Comparison of ENCODE assay signal across 19 cellular contexts in the genomic region with DNA sequence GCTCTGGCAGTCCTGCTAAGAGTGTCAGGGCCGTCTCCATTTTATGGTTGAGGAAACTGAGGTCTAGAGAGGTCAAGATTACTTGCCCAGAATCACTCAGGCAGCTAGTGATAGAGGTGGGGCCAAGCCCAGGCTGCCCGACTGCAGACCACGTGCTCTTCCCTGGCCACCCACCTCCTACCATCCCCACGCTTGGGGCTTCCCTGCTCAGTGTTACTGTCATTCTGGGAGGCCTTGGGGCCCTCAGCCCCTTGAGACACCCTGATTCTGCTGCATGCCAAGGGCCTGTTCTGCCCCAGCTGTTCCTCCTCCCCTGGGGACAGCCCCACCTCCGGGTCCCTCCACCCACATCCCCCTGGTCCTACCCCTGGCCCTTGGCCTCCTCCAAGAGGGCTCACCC. TPM values are rescaled to one million over a fixed set of nuclear protein-coding genes. Genes with fewer than 3 reads are reported as not detected.
DNase-seq lines count a peak whose midpoint lies in the region; ATAC-seq and TF ChIP-seq lines count a peak whose summit lies in the region.
"Had no signal": no experiment of that assay in that cellular context is flagged by ENCODE, and none has a peak within 500 bp of the region (broad histone marks: within the 10 kb centered on the region; RNA-seq: fewer than 3 reads in every experiment).

No MANE protein-coding gene starts in this region.

- intact Hi-C loops in naive thymus-derived CD4-positive, alpha-beta T cell (cut with micrococcal nuclease) = no loop called here

- DNase-seq in GM10266 (ENCODE audit: extremely low spot score) (peak; percentile 77), retina (no peak), SK-N-DZ (ENCODE audit: low spot score) (no peak), endothelial cell (ENCODE audit: low spot score) (no peak)
- DNase-seq in naive thymus-derived CD4-positive, alpha-beta T cell = no peak
- DNase-seq: activated CD4-positive, CD25-positive, alpha-beta regulatory T cell; activated effector memory CD4-positive, alpha-beta T cell treated with Interleukin-2 at 50 U/mL for 16 hours; adrenal gland; dermis blood vessel endothelial cell; foreskin fibroblast; hippocampal formation; lower lobe of right lung; NCI-H1694; nucleus accumbens; T-helper 17 cell had no signal

- ATAC-seq in GM18858 (IDR thresholded peaks at IDR 0.05; ENCODE audit: unreplicated experiment) = peak; percentile 44
- peak; percentile 62 for ATAC-seq in HG02678 (IDR thresholded peaks at IDR 0.05; ENCODE audit: unreplicated experiment)
- ATAC-seq in naive thymus-derived CD4-positive, alpha-beta T cell = peak; percentile 10
- ATAC-seq: lower lobe of right lung, T-helper 17 cell had no signal

- no peaks in the 10 kb centered on the region for H3K9me3 ChIP-seq in naive thymus-derived CD4-positive, alpha-beta T cell (ENCODE audit: control insufficient read depth in 2 of 3, low read length in 3 of 3)
- H3K9me3 ChIP-seq: adrenal gland, lower lobe of right lung, SJSA1 had no signal

- H3K36me3 ChIP-seq in naive thymus-derived CD4-positive, alpha-beta T cell (ENCODE audit: control insufficient read depth in 2 of 3, insufficient read depth in 3 of 3, low read length in 3 of 3) = no peaks in the 10 kb centered on the region
- H3K36me3 ChIP-seq: adrenal gland, lower lobe of right lung had no signal

- H3K27ac Mint-ChIP-seq in naive thymus-derived CD4-positive, alpha-beta T cell = peak overlapping the region in 1 of 9 donors; percentile 48
- no peak overlapping the region for H3K27ac Mint-ChIP-seq in endothelial cell (ENCODE audit: unreplicated experiment)
- H3K27ac Mint-ChIP-seq: T-helper 17 cell had no signal

- H3K4me1 Mint-ChIP-seq in naive thymus-derived CD4-positive, alpha-beta T cell = peaks cover 5 to 18% (median 10%) of the 10 kb centered on the region in 7 donors
- H3K4me1 Mint-ChIP-seq in endothelial cell (ENCODE audit: unreplicated experiment) = no peaks in the 10 kb centered on the region

- peaks cover 0 to 3% (median 0%) of the 10 kb centered on the region in 11 donors for H3K9me3 Mint-ChIP-seq in naive thymus-derived CD4-positive, alpha-beta T cell
- H3K9me3 Mint-ChIP-seq in endothelial cell (ENCODE audit: unreplicated experiment) = no peaks in the 10 kb centered on the region

- no peak overlapping the region for H3K27ac ChIP-seq in naive thymus-derived CD4-positive, alpha-beta T cell (ENCODE audit: low read depth, low read length)
- H3K27ac ChIP-seq: adrenal gland, epithelial cell of prostate, lower lobe of right lung, SJSA1 had no signal

- peaks cover 0 to 5% (median 0%) of the 10 kb centered on the region in 5 donors for H3K36me3 Mint-ChIP-seq in naive thymus-derived CD4-positive, alpha-beta T cell
- H3K36me3 Mint-ChIP-seq in endothelial cell (ENCODE audit: low read depth, unreplicated experiment) = no peaks in the 10 kb centered on the region

- CTCF ChIA-PET in naive thymus-derived CD4-positive, alpha-beta T cell (lab: Charles Lee) = interaction anchor here (0.5 kb wide), 1 partner anchor 30 kb away, joined by 3 read pairs; no protein-coding TSS in a partner anchor

- POLR2A ChIA-PET in naive thymus-derived CD4-positive, alpha-beta T cell (lab: Charles Lee) = no interaction called here

- no peaks in the 10 kb centered on the region for H3K27me3 ChIP-seq in naive thymus-derived CD4-positive, alpha-beta T cell (ENCODE audit: control insufficient read depth in 2 of 2, insufficient read depth in 2 of 2, low read length in 2 of 2)
- H3K27me3 ChIP-seq: adrenal gland, SJSA1 had no signal

- H3K4me3 ChIP-seq in naive thymus-derived CD4-positive, alpha-beta T cell (ENCODE audit: low read length) = no peak overlapping the region
- H3K4me3 ChIP-seq: adrenal gland, lower lobe of right lung, SJSA1 had no signal

- H3K4me1 ChIP-seq in naive thymus-derived CD4-positive, alpha-beta T cell (ENCODE audit: control insufficient read depth in 2 of 2, insufficient read depth in 2 of 2, low read length in 2 of 2) = no peaks in the 10 kb centered on the region
- H3K4me1 ChIP-seq: adrenal gland, lower lobe of right lung, SJSA1 had no signal

- H3K27me3 Mint-ChIP-seq in naive thymus-derived CD4-positive, alpha-beta T cell = no peaks in the 10 kb centered on the region
- H3K27me3 Mint-ChIP-seq in endothelial cell (ENCODE audit: unreplicated experiment) = peaks cover 2% of the 10 kb centered on the region

- no peak overlapping the region for H3K4me3 Mint-ChIP-seq in naive thymus-derived CD4-positive, alpha-beta T cell
- no peak overlapping the region for H3K4me3 Mint-ChIP-seq in endothelial cell (ENCODE audit: unreplicated experiment)
- H3K4me3 Mint-ChIP-seq: T-helper 17 cell had no signal

- TF ChIP-seq CTCF in GM10266 (IDR thresholded peaks at IDR 0.05; ENCODE audit: control insufficient read depth, insufficient read depth, low read depth, missing control alignments) (no peak), endothelial cell (IDR thresholded peaks at IDR 0.05; ENCODE audit: unreplicated experiment) (no peak)

RNA-seq across cellular contexts. Expression of a gene that starts 17.2 kb away (rescaled TPM):
- total RNA-seq in naive thymus-derived CD4-positive, alpha-beta T cell = 10 to 100 TPM; 27.7 to 51.5 (median 33.8) TPM
- polyA plus RNA-seq in naive thymus-derived CD4-positive, alpha-beta T cell = 1 to 10 TPM; 4.3 to 5.1 TPM
- polyA plus RNA-seq in SK-N-DZ (2014; cell fraction: cytosol; rRNA removed) = 35.3 and 43.1 TPM in 2 replicates
- polyA plus RNA-seq in SK-N-DZ (2014; cell fraction: nucleus; rRNA removed) = 33.8 and 36.2 TPM in 2 replicates
- 24.0 TPM for total RNA-seq in endothelial cell (ENCODE audit: unreplicated experiment)

RNA-seq across cellular contexts. Expression of a gene that starts 32.6 kb away (rescaled TPM):
- 1 to 10 TPM in 2 of 5 experiments, under 1 TPM in 3; 0.12 to 7.0 (median 0.92) TPM for total RNA-seq in naive thymus-derived CD4-positive, alpha-beta T cell
- 1 to 10 TPM; 1.9 to 2.5 TPM for polyA plus RNA-seq in naive thymus-derived CD4-positive, alpha-beta T cell
- 21.5 and 24.3 TPM in 2 replicates for polyA plus RNA-seq in SK-N-DZ (2014; cell fraction: cytosol; rRNA removed)
- polyA plus RNA-seq in SK-N-DZ (2014; cell fraction: nucleus; rRNA removed) = 43.1 and 61.9 TPM in 2 replicates
- 2.9 TPM for total RNA-seq in endothelial cell (ENCODE audit: unreplicated experiment)

Comparison
In these comparisons a context has a peak if more than half of its experiments do, and no peak if none do; other contexts are left out.
1. ATAC-seq: peak in every context shown above with its lines; median percentile 62 in HG02678; 44 in GM18858; 10 in naive thymus-derived CD4-positive, alpha-beta T cell.